ENCODE assay signal across 20 cellular contexts in genomic region chr11:28863422-28863821, GRCh38.
"Had no signal": no experiment of that assay in that cellular context is flagged by ENCODE, and none has a peak within 500 bp of the region (broad histone marks: within the 10 kb centered on the region; RNA-seq: fewer than 3 reads in every experiment).

No MANE protein-coding gene starts in this region.

- H3K27ac Mint-ChIP-seq: IgD-negative memory B cell, T-cell had no signal

- H3K9ac ChIP-seq: SK-N-SH had no signal

- H3K36me3 Mint-ChIP-seq: IgD-negative memory B cell, T-cell had no signal

- H3K27me3 Mint-ChIP-seq: IgD-negative memory B cell, T-cell had no signal

- H3K36me3 ChIP-seq: MG63 had no signal

- H3K27me3 ChIP-seq: MG63 had no signal

- DNase-seq: KBM-7, MG63, NCI-H1092, NCI-H1105 treated with DMSO at 0.1 percent for 48 hours, NCI-H1417 treated with DMSO at 0.1 percent for 48 hours, NCI-H146, NCI-H1694 treated with DMSO at 0.1 percent for 48 hours, NCI-H1930, NCI-H2081, NCI-H2107, NCI-H2227 treated with DMSO at 0.1 percent for 48 hours, NCI-H524, NCI-H526 treated with DMSO at 0.1 percent for 48 hours, NCI-H774, RPMI8226, SHP77, SK-N-SH, SW 1271, T-cell had no signal

- H3K4me3 Mint-ChIP-seq: IgD-negative memory B cell, T-cell had no signal

- H3K9me3 ChIP-seq: SK-N-SH had no signal

- H3K4me2 ChIP-seq: SK-N-SH had no signal

- H3K4me1 Mint-ChIP-seq: IgD-negative memory B cell, T-cell had no signal

- ATAC-seq: T-cell had no signal

- H3K9me2 ChIP-seq: SK-N-SH had no signal

- H3K4me3 ChIP-seq: MG63 had no signal
